Comparison of ENCODE assay signal across 1 cellular context in genomic region chr3:42756681-42757213, GRCh38.
TF ChIP-seq lines count a peak whose summit lies in the region.

No MANE protein-coding gene starts in this region.

TF ChIP-seq in HepG2, 621 proteins besides CTCF, POLR2A, EP300 and RAD21:
- peak; percentile 70 for TF ChIP-seq HNF4A (CRISPR knock-in tag; IDR thresholded peaks at IDR 0.05)
- no peak for TF ChIP-seq AGO1 (IDR thresholded peaks at IDR 0.05; ENCODE audit: low read depth, low read length, poor library complexity, severe bottlenecking)
- TF ChIP-seq HNF4G (IDR thresholded peaks at IDR 0.05; ENCODE audit: borderline replicate concordance, low read depth, low read length): peak; percentile 59
- no peak for TF ChIP-seq HNF4G (CRISPR knock-in tag; IDR thresholded peaks at IDR 0.05; ENCODE audit: borderline replicate concordance, low read depth)
- no peak for TF ChIP-seq ZNF619 (CRISPR knock-in tag; IDR thresholded peaks at IDR 0.05)
- 0 out of 2 replicates have a peak, but pooled peaks have one; percentile 23 for TF ChIP-seq ZNF549 (CRISPR knock-in tag; IDR thresholded peaks at IDR 0.05)
